Comparison of ENCODE assay signal across 7 cellular contexts in genomic region chr5:78336698-78337097, GRCh38.
"Had no signal": no experiment of that assay in that cellular context is flagged by ENCODE, and none has a peak within 500 bp of the region (broad histone marks: within the 10 kb centered on the region; RNA-seq: fewer than 3 reads in every experiment).

No MANE protein-coding gene starts in this region.

- FAIRE-seq: HTR-8/SVneo had no signal

- ATAC-seq: HCT116 had no signal

- H3K9me3 ChIP-seq: HAP-1 had no signal

- H3K36me3 ChIP-seq: HAP-1 had no signal

- DNase-seq: GM23248, GOT3, H7, IMR-90 had no signal

- H3K4me3 ChIP-seq: GM23248, HAP-1 had no signal

- H3K9ac ChIP-seq: GM23248 had no signal

- H2AFZ ChIP-seq: GM23248 had no signal

- H3K27ac ChIP-seq: GM23248 had no signal
